In genomic region chr4:92497141-92497540, GRCh38 we compare ENCODE assay signal across 16 cellular contexts.
DNase-seq lines count a peak whose midpoint lies in the region; ATAC-seq lines count a peak whose summit lies in the region.
"Had no signal": no experiment of that assay in that cellular context is flagged by ENCODE, and none has a peak within 500 bp of the region (broad histone marks: within the 10 kb centered on the region; RNA-seq: fewer than 3 reads in every experiment).

No MANE protein-coding gene starts in this region.

- peak; percentile 0 for DNase-seq in NCI-H1694 (lab: John Stamatoyannopoulos, UW)
- no peak for DNase-seq in NCI-H1694 treated with DMSO at 0.1 percent for 48 hours (lab: John Stamatoyannopoulos, UW)
- peak; percentile 54 for DNase-seq in NCI-H524 treated with DMSO at 0.1 percent for 48 hours (lab: John Stamatoyannopoulos, UW)
- peak; percentile 72 for DNase-seq in cerebellar cortex (ENCODE audit: low spot score)
- no peak for DNase-seq in hippocampal formation (lab: John Stamatoyannopoulos, UW)
- DNase-seq in activated effector memory CD4-positive, alpha-beta T cell treated with anti-CD3 and anti-CD28 coated beads, Interleukin-2, amount 50 U/mL, for 16 hours: no peak
- DNase-seq: AML-193; Caco-2; CD4-positive, alpha-beta T cell; DMS53; DND-41; EL; H9; IMR-90 had no signal

- no peak for ATAC-seq in HG02763 (IDR thresholded peaks at IDR 0.05; ENCODE audit: unreplicated experiment)
- ATAC-seq: A549 had no signal

Comparison
In these comparisons a context has a peak if more than half of its experiments do, and no peak if none do; other contexts are left out.
1. DNase-seq: peak in NCI-H1694 (single experiment), NCI-H524 treated with DMSO at 0.1 percent for 48 hours (single experiment) and cerebellar cortex (single experiment); none in NCI-H1694 treated with DMSO at 0.1 percent for 48 hours (single experiment), hippocampal formation (0 of 2) and activated effector memory CD4-positive, alpha-beta T cell treated with anti-CD3 and anti-CD28 coated beads, Interleukin-2, amount 50 U/mL, for 16 hours (single experiment).